In genomic region chr15:22664294-22665058, GRCh38 we compare ENCODE assay signal across 8 cellular contexts.
A peak's percentile ranks its signal among the peaks of the same experiment; 100 is the strongest.
DNase-seq lines count a peak whose midpoint lies in the region; ATAC-seq and TF ChIP-seq lines count a peak whose summit lies in the region.
"Not testable (repeated sequence)": the region's sequence is repeated elsewhere in the genome, so short reads cannot be mapped to it uniquely, and the experiment has no call there.

No MANE protein-coding gene starts in this region.

- POLR2A ChIA-PET in naive thymus-derived CD8-positive, alpha-beta T cell (lab: Charles Lee) = not testable (repeated sequence)

- TF ChIP-seq EP300 in gastroesophageal sphincter (IDR thresholded peaks at IDR 0.05) = not testable (repeated sequence)

- not testable (repeated sequence) for H3K36me3 ChIP-seq in DOHH2 (ENCODE audit: control insufficient read depth, low read length); gastroesophageal sphincter

- ATAC-seq in GM21529 (IDR thresholded peaks at IDR 0.05; ENCODE audit: unreplicated experiment) (peak; percentile 74), HG03521 (IDR thresholded peaks at IDR 0.05; ENCODE audit: unreplicated experiment) (peak; percentile 65), gastroesophageal sphincter (peak; percentile 96)
- ATAC-seq in naive thymus-derived CD8-positive, alpha-beta T cell = peak; percentile 75 to 84

- H3K9me3 Mint-ChIP-seq in naive thymus-derived CD8-positive, alpha-beta T cell; stimulated activated naive CD8-positive, alpha-beta T cell treated with anti-CD3 and anti-CD28 coated beads, Interleukin-15, Interleukin-2, amounts not matched to agents 100 ng/mL and 50 ng/mL, for 24 hours: not testable (repeated sequence)

- DNase-seq in T-helper 22 cell (ENCODE audit: low read depth) = peak; percentile 5
- peak; percentile 26 for DNase-seq in amniotic epithelial cell (ENCODE audit: low read depth)
- DNase-seq in naive thymus-derived CD8-positive, alpha-beta T cell = peak; percentile 13 to 69 (median 46)

- H3K4me3 Mint-ChIP-seq in naive thymus-derived CD8-positive, alpha-beta T cell = peak overlapping the region; percentile 81 to 95 (median 90)
- peak overlapping the region; percentile 84 for H3K4me3 Mint-ChIP-seq in stimulated activated naive CD8-positive, alpha-beta T cell treated with anti-CD3 and anti-CD28 coated beads, Interleukin-15, Interleukin-2, amounts not matched to agents 100 ng/mL and 50 ng/mL, for 24 hours

- not testable (repeated sequence) for H3K79me2 ChIP-seq in DOHH2 (ENCODE audit: control insufficient read depth, low read length)

- not testable (repeated sequence) for H3K36me3 Mint-ChIP-seq in naive thymus-derived CD8-positive, alpha-beta T cell; stimulated activated naive CD8-positive, alpha-beta T cell treated with anti-CD3 and anti-CD28 coated beads, Interleukin-15, Interleukin-2, amounts not matched to agents 100 ng/mL and 50 ng/mL, for 24 hours (ENCODE audit: low read depth)

- H3K9me3 ChIP-seq in DOHH2 (ENCODE audit: control insufficient read depth, insufficient read depth, low read length); gastroesophageal sphincter: not testable (repeated sequence)

- not testable (repeated sequence) for H4K20me1 ChIP-seq in DOHH2 (ENCODE audit: control insufficient read depth, insufficient read depth, low read depth, low read length)

- peaks cover 7 to 18% (median 12%) of the 10 kb centered on the region in 4 donors for H3K4me1 Mint-ChIP-seq in naive thymus-derived CD8-positive, alpha-beta T cell
- peaks cover 16% of the 10 kb centered on the region for H3K4me1 Mint-ChIP-seq in stimulated activated naive CD8-positive, alpha-beta T cell treated with anti-CD3 and anti-CD28 coated beads, Interleukin-15, Interleukin-2, amounts not matched to agents 100 ng/mL and 50 ng/mL, for 24 hours (ENCODE audit: low read depth)

- H3K4me3 ChIP-seq in DOHH2 (ENCODE audit: low read length) = peak overlapping the region; percentile 52
- H3K4me3 ChIP-seq in gastroesophageal sphincter = peak overlapping the region; percentile 69 to 71

- not testable (repeated sequence) for H3K9me2 ChIP-seq in DOHH2 (replicated peaks; ENCODE audit: control insufficient read depth, low read length)

- TF ChIP-seq POLR2A in gastroesophageal sphincter (IDR thresholded peaks at IDR 0.05) = peak; percentile 56 to 58

- not testable (repeated sequence) for H3K27me3 Mint-ChIP-seq in naive thymus-derived CD8-positive, alpha-beta T cell; stimulated activated naive CD8-positive, alpha-beta T cell treated with anti-CD3 and anti-CD28 coated beads, Interleukin-15, Interleukin-2, amounts not matched to agents 100 ng/mL and 50 ng/mL, for 24 hours

- peak overlapping the region; percentile 43 for H3K4me2 ChIP-seq in DOHH2 (ENCODE audit: low read length)

- not testable (repeated sequence) for H3F3A ChIP-seq in DOHH2 (ENCODE audit: control insufficient read depth, insufficient read depth)

- H3K27ac ChIP-seq in DOHH2 (ENCODE audit: low read depth, low read length) = not testable (repeated sequence)
- H3K27ac ChIP-seq in gastroesophageal sphincter = peak overlapping the region; percentile 93 to 98 (median 96)

- not testable (repeated sequence) for H3K27me3 ChIP-seq in DOHH2 (ENCODE audit: control insufficient read depth, low read length); gastroesophageal sphincter

- WGBS in gastroesophageal sphincter (ENCODE audit: low coverage in 1 of 2), 2 donors = no CpG with 5 or more reads among the region's 110 CpGs

- H3K27ac Mint-ChIP-seq in naive thymus-derived CD8-positive, alpha-beta T cell = peak overlapping the region; percentile 61 to 98 (median 92)
- H3K27ac Mint-ChIP-seq in stimulated activated naive CD8-positive, alpha-beta T cell treated with anti-CD3 and anti-CD28 coated beads, Interleukin-15, Interleukin-2, amounts not matched to agents 100 ng/mL and 50 ng/mL, for 24 hours = peak overlapping the region; percentile 7

- TF ChIP-seq CTCF in DOHH2 (IDR thresholded peaks at IDR 0.05; ENCODE audit: low read depth, low read length, poor library complexity, severe bottlenecking) = not testable (repeated sequence)
- TF ChIP-seq CTCF in gastroesophageal sphincter (IDR thresholded peaks at IDR 0.05) = peak in 1 of 4 experiments; percentile 9

- not testable (repeated sequence) for H3K4me1 ChIP-seq in DOHH2 (ENCODE audit: control insufficient read depth, low read length); gastroesophageal sphincter
